Comparison of ENCODE assay signal across 9 cellular contexts in the genomic region with DNA sequence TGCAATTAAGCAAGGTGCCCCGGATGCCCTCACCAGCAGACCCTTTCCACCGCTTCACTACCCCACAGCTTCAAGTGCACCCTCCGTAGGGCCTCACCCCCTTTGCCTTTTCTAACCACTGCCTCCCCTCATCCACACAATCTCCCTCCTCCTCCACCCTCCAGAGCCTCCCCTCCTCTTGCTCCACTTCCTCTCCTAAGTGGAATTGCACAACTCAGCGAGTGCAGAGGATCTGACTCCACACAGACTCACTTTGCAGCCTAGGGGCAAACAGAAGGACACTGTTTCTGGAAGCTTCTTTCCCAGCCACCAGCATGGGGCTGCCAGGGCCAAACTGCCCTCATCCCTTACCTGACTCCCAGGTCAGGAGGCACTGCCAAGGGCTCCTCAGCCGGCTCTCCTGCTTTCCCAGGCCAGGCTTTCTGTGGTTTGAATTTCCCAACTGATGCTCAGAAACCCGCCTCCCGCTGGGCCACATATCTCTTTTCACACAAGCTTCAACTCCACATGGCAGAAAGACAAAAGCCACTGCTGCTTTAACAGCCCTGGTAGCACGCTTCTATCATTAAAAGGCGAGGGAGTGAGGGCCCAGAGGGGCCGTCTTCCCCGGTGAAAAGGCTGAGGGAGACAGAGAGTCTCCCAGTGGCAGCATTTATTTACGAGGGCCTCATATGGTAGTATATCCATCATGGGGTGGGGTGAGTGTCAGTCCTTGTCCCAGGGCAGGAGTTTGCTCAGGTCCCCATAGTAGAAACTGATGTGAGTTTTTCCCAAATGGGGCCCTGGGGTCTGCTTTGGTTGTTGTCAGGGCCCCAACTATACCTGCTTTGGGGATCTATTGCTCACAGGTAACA.
DNase-seq lines count a peak whose midpoint lies in the region; ATAC-seq, FAIRE-seq and TF ChIP-seq lines count a peak whose summit lies in the region.
"Had no signal": no experiment of that assay in that cellular context is flagged by ENCODE, and none has a peak within 500 bp of the region (broad histone marks: within the 10 kb centered on the region; RNA-seq: fewer than 3 reads in every experiment).

No MANE protein-coding gene starts in this region.

- TF ChIP-seq CTCF in esophagus squamous epithelium (IDR thresholded peaks at IDR 0.05) (no peak), pancreas (IDR thresholded peaks at IDR 0.05) (no peak), GM13976 (IDR thresholded peaks at IDR 0.05; ENCODE audit: borderline replicate concordance, control extremely low read depth, extremely low read depth, insufficient read depth, missing control alignments) (no peak)

- ATAC-seq in pancreas (peak in 3 of 4 donors; percentile 17 to 67 (median 42)), GM18505 (IDR thresholded peaks at IDR 0.05; ENCODE audit: unreplicated experiment) (no peak), GM18870 (IDR thresholded peaks at IDR 0.05; ENCODE audit: unreplicated experiment) (no peak)

- H3K27ac ChIP-seq in esophagus squamous epithelium, result peak overlapping the region; percentile 18 to 62 (median 22)
- H3K27ac ChIP-seq in pancreas, result peak overlapping the region in 2 of 4 donors; percentile 61 to 66

- DNase-seq in ELR (ENCODE audit: low read depth) (peak; percentile 66), NOMO-1 treated with dmso at 0.1 percent for 144 hours (lab: John Stamatoyannopoulos, UW; ENCODE audit: unreplicated experiment) (peak; percentile 82), esophagus squamous epithelium (lab: John Stamatoyannopoulos, UW) (no peak), pancreas (no peak), GM13976 (ENCODE audit: low spot score) (no peak)
- DNase-seq in activated T-helper 1 cell treated with anti-CD3 and anti-CD28 coated beads, Interleukin-12 subunit alpha, Interleukin-12 subunit beta, Interleukin-2, Interleukin-4 antibody, amounts not matched to agents 30 ng/mL and 10 ng/mL and 1 ng/mL, durations not matched to agents 14 hours and 24 hours and 36 hours (ENCODE audit: low spot score), result no peak
- DNase-seq: activated CD4-positive, alpha-beta T cell treated with anti-CD3 and anti-CD28 coated beads, Interleukin-2, amount 50 U/mL, for 1 hour had no signal

- peaks cover 5% of the 10 kb centered on the region for H3K27me3 Mint-ChIP-seq in activated T-helper 1 cell treated with anti-CD3 and anti-CD28 coated beads, Interleukin-12 subunit alpha, Interleukin-12 subunit beta, Interleukin-2, Interleukin-4 antibody, amounts not matched to agents 30 ng/mL and 10 ng/mL and 1 ng/mL, durations not matched to agents 14 hours and 24 hours and 36 hours (ENCODE audit: insufficient read depth)

- 60 to 65% methylated on average over 8 to 11 of the region's 12 CpGs for WGBS in esophagus squamous epithelium, 2 donors
- WGBS in pancreas, 2 donors, result 72 to 77% methylated on average over 12 of the region's 12 CpGs

- no peak overlapping the region for H3K27ac Mint-ChIP-seq in activated T-helper 1 cell treated with anti-CD3 and anti-CD28 coated beads, Interleukin-12 subunit alpha, Interleukin-12 subunit beta, Interleukin-2, Interleukin-4 antibody, amounts not matched to agents 30 ng/mL and 10 ng/mL and 1 ng/mL, durations not matched to agents 14 hours and 24 hours and 36 hours

- H3K9me3 Mint-ChIP-seq in activated T-helper 1 cell treated with anti-CD3 and anti-CD28 coated beads, Interleukin-12 subunit alpha, Interleukin-12 subunit beta, Interleukin-2, Interleukin-4 antibody, amounts not matched to agents 30 ng/mL and 10 ng/mL and 1 ng/mL, durations not matched to agents 14 hours and 24 hours and 36 hours, result no peaks in the 10 kb centered on the region

- peaks cover 1% of the 10 kb centered on the region for H3K36me3 Mint-ChIP-seq in activated T-helper 1 cell treated with anti-CD3 and anti-CD28 coated beads, Interleukin-12 subunit alpha, Interleukin-12 subunit beta, Interleukin-2, Interleukin-4 antibody, amounts not matched to agents 30 ng/mL and 10 ng/mL and 1 ng/mL, durations not matched to agents 14 hours and 24 hours and 36 hours (ENCODE audit: low read depth)

- TF ChIP-seq POLR2A in esophagus squamous epithelium (IDR thresholded peaks at IDR 0.05) (no peak), GM18505 (IDR thresholded peaks at IDR 0.05; ENCODE audit: borderline replicate concordance, extremely low read depth, insufficient read depth, insufficient read length) (no peak)

- H3K4me1 ChIP-seq in esophagus squamous epithelium, result peaks cover 0 to 26% (median 8%) of the 10 kb centered on the region in 3 donors
- H3K4me1 ChIP-seq in pancreas, result peaks cover 37 to 45% (median 38%) of the 10 kb centered on the region in 3 donors

- H3K4me3 ChIP-seq in esophagus squamous epithelium, result no peak overlapping the region
- no peak overlapping the region for H3K4me3 ChIP-seq in pancreas

- peaks cover 17% of the 10 kb centered on the region for H3K4me1 Mint-ChIP-seq in activated T-helper 1 cell treated with anti-CD3 and anti-CD28 coated beads, Interleukin-12 subunit alpha, Interleukin-12 subunit beta, Interleukin-2, Interleukin-4 antibody, amounts not matched to agents 30 ng/mL and 10 ng/mL and 1 ng/mL, durations not matched to agents 14 hours and 24 hours and 36 hours (ENCODE audit: low read depth)

- no peak overlapping the region for H3K4me3 Mint-ChIP-seq in activated T-helper 1 cell treated with anti-CD3 and anti-CD28 coated beads, Interleukin-12 subunit alpha, Interleukin-12 subunit beta, Interleukin-2, Interleukin-4 antibody, amounts not matched to agents 30 ng/mL and 10 ng/mL and 1 ng/mL, durations not matched to agents 14 hours and 24 hours and 36 hours

- H3K9me3 ChIP-seq in esophagus squamous epithelium, result no peaks in the 10 kb centered on the region
- H3K9me3 ChIP-seq in pancreas, result no peaks in the 10 kb centered on the region

- H3K36me3 ChIP-seq in esophagus squamous epithelium (peaks cover 0 to 19% (median 0%) of the 10 kb centered on the region in 3 donors), pancreas (no peaks in the 10 kb centered on the region)

- H3K27me3 ChIP-seq in esophagus squamous epithelium (no peaks in the 10 kb centered on the region), pancreas (no peaks in the 10 kb centered on the region)

- in situ Hi-C loops in GM13976 (cut with MboI; ENCODE audit: low sequenced_read_pairs, unreplicated experiment), result no loop called here

- no peak for FAIRE-seq in pancreas (lab: Jason Lieb, UNC)

- intact Hi-C loops in esophagus squamous epithelium (cut with DNase I), result no loop called here
- intact Hi-C loops in pancreas (cut with DNase I), result no loop called here
- intact Hi-C loops in activated T-helper 1 cell treated with anti-CD3 and anti-CD28 coated beads, Interleukin-12 subunit alpha, Interleukin-12 subunit beta, Interleukin-2, Interleukin-4 antibody, amounts not matched to agents 30 ng/mL and 10 ng/mL and 1 ng/mL, durations not matched to agents 14 hours and 24 hours and 36 hours (cut with micrococcal nuclease), result no loop called here

Comparison
In these comparisons a context has a peak if more than half of its experiments do, and no peak if none do; other contexts are left out.
1. DNase-seq: peak in ELR (single experiment) and NOMO-1 treated with dmso at 0.1 percent for 144 hours (single experiment); none in esophagus squamous epithelium (single experiment), pancreas (0 of 6), GM13976 (single experiment) and activated T-helper 1 cell treated with anti-CD3 and anti-CD28 coated beads, Interleukin-12 subunit alpha, Interleukin-12 subunit beta, Interleukin-2, Interleukin-4 antibody, amounts not matched to agents 30 ng/mL and 10 ng/mL and 1 ng/mL, durations not matched to agents 14 hours and 24 hours and 36 hours (single experiment).
2. ATAC-seq: peak in pancreas (3 of 4); none in GM18505 (single experiment) and GM18870 (single experiment).